12 cellular contexts compared by ENCODE assay signal in the genomic region with DNA sequence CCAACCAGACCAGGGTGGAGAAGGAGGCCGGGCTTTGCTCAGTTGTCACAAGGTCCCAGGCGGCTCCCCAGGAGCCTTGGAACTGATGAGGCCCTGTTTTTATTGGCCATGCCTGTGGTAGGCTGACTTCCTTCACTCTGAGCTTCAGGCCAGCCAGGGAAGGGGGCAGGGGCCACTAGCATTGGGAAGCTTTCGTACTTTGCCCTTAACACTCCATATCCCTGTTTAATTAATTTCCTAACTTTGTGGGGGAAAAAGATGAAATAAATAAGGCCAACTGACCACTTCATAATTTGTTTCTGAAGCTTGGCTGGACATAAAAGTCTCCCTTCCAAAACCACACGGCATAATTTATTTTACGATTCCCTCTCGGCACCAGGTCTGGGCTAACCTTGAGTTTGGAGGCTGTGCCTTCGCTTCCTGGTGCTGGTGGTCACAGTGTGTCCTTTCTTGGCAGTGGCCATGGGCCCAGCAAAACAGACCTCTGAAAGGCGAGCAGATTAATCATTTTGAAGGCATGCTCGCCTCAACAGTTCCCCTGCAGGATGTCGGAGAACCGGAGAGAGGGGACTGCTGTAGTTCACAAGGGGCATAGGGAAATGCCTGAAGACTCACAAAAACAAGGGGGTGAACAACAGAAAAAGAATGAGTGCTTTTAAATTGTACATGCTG.
A peak's percentile ranks its signal among the peaks of the same experiment; 100 is the strongest.
DNase-seq lines count a peak whose midpoint lies in the region.
"Had no signal": no experiment of that assay in that cellular context is flagged by ENCODE, and none has a peak within 500 bp of the region (broad histone marks: within the 10 kb centered on the region; RNA-seq: fewer than 3 reads in every experiment).

No MANE protein-coding gene starts in this region.

- H3K4me3 ChIP-seq in skeletal muscle cell (ENCODE audit: low read depth, low read length), result no peak overlapping the region

- peak; percentile 34 for DNase-seq in AG20443 (ENCODE audit: low spot score)
- peak; percentile 57 for DNase-seq in brain pericyte (ENCODE audit: low read depth, low spot score)
- peak; percentile 9 for DNase-seq in iPS-NIHi7 (ENCODE audit: extremely low spot score)
- peak; percentile 31 for DNase-seq in skeletal muscle cell (ENCODE audit: low read depth)
- no peak for DNase-seq in stimulated activated CD4-positive, alpha-beta T cell treated with anti-CD3 and anti-CD28 coated beads, Interleukin-2, amount 100 ng/mL, for 48 hours
- DNase-seq in NCI-H2171 (lab: John Stamatoyannopoulos, UW), result no peak
- DNase-seq in NCI-H1436 treated with DMSO at 0.1 percent for 48 hours (lab: John Stamatoyannopoulos, UW), result no peak
- DNase-seq in cerebellar nuclear complex (lab: John Stamatoyannopoulos, UW), result no peak
- DNase-seq: activated CD4-positive, alpha-beta T cell treated with anti-CD3 and anti-CD28 coated beads, Interleukin-2, amount 50 U/mL, for 1 hour; activated effector memory CD4-positive, alpha-beta T cell treated with anti-CD3 and anti-CD28 coated beads, Interleukin-2, amount 50 U/mL, for 16 hours; Karpas-422; NCI-H2029 had no signal

Comparison
In these comparisons a context has a peak if more than half of its experiments do, and no peak if none do; other contexts are left out.
1. DNase-seq: peak in AG20443 (single experiment), brain pericyte (single experiment), iPS-NIHi7 (single experiment) and skeletal muscle cell (single experiment); none in stimulated activated CD4-positive, alpha-beta T cell treated with anti-CD3 and anti-CD28 coated beads, Interleukin-2, amount 100 ng/mL, for 48 hours (0 of 2), NCI-H2171 (single experiment), NCI-H1436 treated with DMSO at 0.1 percent for 48 hours (single experiment) and cerebellar nuclear complex (0 of 2).